8 cellular contexts compared by ENCODE assay signal in genomic region chr7:55415173-55415778, GRCh38. TPM values are rescaled to one million over a fixed set of nuclear protein-coding genes. Genes with fewer than 3 reads are reported as not detected.
DNase-seq lines count a peak whose midpoint lies in the region; ATAC-seq lines count a peak whose summit lies in the region.

No MANE protein-coding gene starts in this region.

- DNase-seq in COR-L47 (lab: John Stamatoyannopoulos, UW) (peak; percentile 82), NCI-H774 (lab: John Stamatoyannopoulos, UW) (peak; percentile 55), dermis microvascular lymphatic vessel endothelial cell (ENCODE audit: low read depth in 2 of 2) (peak; percentile 52 to 75), lung microvascular endothelial cell (ENCODE audit: low read depth in 2 of 2) (peak; percentile 77 to 81)
- peak; percentile 71 to 83 for DNase-seq in activated CD4-positive, alpha-beta T cell treated with anti-CD3 and anti-CD28 coated beads, Interleukin-2, amount 50 U/mL, for 24 hours (ENCODE audit: low read depth in 1 of 2, low spot score in 1 of 2)
- DNase-seq in stimulated activated CD8-positive, alpha-beta memory T cell treated with anti-CD3 and anti-CD28 coated beads, Interleukin-2, amount 100 ng/mL, for 1 hour (ENCODE audit: low read depth in 2 of 2): peak; percentile 62 to 72

- ATAC-seq in GM19452 (IDR thresholded peaks at IDR 0.05; ENCODE audit: unreplicated experiment) (peak; percentile 95), HG03469 (IDR thresholded peaks at IDR 0.05; ENCODE audit: unreplicated experiment) (peak; percentile 83)

RNA-seq across cellular contexts. Expression of gene LANCL2, which starts 50.1 kb away (rescaled TPM):
- total RNA-seq in dermis microvascular lymphatic vessel endothelial cell (14.2 and 18.3 TPM in 2 replicates), lung microvascular endothelial cell (11.5 and 12.6 TPM in 2 replicates)

Comparison
In these comparisons a context has a peak if more than half of its experiments do, and no peak if none do; other contexts are left out.
1. Peak in every context shown above with its lines: DNase-seq and ATAC-seq.